In the genomic region with DNA sequence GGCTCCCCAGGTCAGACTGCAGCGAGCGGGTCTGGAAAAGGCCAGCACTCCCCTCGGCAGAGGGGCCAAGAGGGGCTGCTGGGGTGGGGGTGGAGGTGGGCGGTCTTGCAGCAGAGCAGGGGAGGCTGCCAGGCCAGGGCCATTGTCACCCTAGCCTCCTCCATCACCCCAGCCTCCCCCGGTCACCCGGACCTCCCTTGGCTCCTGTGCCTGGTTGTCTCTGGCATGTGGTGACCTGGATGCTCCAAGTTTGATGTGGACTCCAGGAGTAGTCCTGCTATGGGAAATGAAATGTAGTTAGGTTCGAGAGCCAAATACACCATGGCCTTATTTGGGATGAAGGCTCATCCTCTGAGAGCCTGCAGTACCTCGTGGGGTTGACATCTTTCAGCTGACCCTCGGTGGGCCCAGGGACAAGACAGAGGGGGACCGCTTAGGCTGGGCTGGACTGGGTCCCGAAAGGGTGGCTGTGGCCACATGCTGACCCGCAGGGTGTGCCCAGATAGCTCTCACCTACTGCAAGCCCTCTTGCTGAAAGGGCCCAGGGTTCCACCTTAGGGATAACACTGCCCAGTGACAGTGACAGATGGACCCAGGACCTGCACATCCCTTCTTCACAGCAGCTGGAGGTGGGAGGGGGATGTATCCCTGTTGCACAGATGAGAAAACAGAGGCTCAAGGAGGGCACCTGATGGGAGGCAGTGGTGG, we compare ENCODE assay signal across 25 cellular contexts. TPM values are rescaled to one million over a fixed set of nuclear protein-coding genes. Genes with fewer than 3 reads are reported as not detected.
"Had no signal": no experiment of that assay in that cellular context is flagged by ENCODE, and none has a peak within 500 bp of the region (broad histone marks: within the 10 kb centered on the region; RNA-seq: fewer than 3 reads in every experiment).

No MANE protein-coding gene starts in this region.

- H3K27me3 ChIP-seq: adrenal gland, foreskin keratinocyte, ovary, tibial artery had no signal

- ATAC-seq: sciatic nerve had no signal

- H3K4me1 ChIP-seq: adrenal gland, foreskin keratinocyte had no signal

- H3K9me3 ChIP-seq: adrenal gland, ovary, tibial artery had no signal

- H3K4me1 Mint-ChIP-seq: endodermal cell had no signal

- H3K36me3 Mint-ChIP-seq: activated naive CD4-positive, alpha-beta T cell treated with anti-CD3 and anti-CD28 coated beads, Interleukin-2, amount 50 U/mL, for 72 hours; mesothelial cell of epicardium had no signal

- H3K9me3 Mint-ChIP-seq: activated naive CD4-positive, alpha-beta T cell treated with anti-CD3 and anti-CD28 coated beads, Interleukin-2, amount 50 U/mL, for 72 hours; activated T-helper 1 cell treated with anti-CD3 and anti-CD28 coated beads, Interleukin-12 subunit alpha, Interleukin-12 subunit beta, Interleukin-2, Interleukin-4 antibody, amounts not matched to agents 30 ng/mL and 10 ng/mL and 1 ng/mL, durations not matched to agents 14 hours and 24 hours and 36 hours; endodermal cell; mesothelial cell of epicardium; stimulated activated naive B cell treated with anti-CD40 and anti-IgM and Interleukin-4, amounts not matched to agents 10 μg/mL and 1 μg/mL and 100 μg/mL, for 72 hours had no signal

- H3K27ac ChIP-seq: adrenal gland, epithelial cell of prostate, foreskin keratinocyte, ovary, tibial artery had no signal

- FAIRE-seq: kidney, TTC549 had no signal

- H3K27ac Mint-ChIP-seq: activated naive CD4-positive, alpha-beta T cell treated with anti-CD3 and anti-CD28 coated beads, Interleukin-2, amount 50 U/mL, for 72 hours; activated T-helper 1 cell treated with anti-CD3 and anti-CD28 coated beads, Interleukin-12 subunit alpha, Interleukin-12 subunit beta, Interleukin-2, Interleukin-4 antibody, amounts not matched to agents 30 ng/mL and 10 ng/mL and 1 ng/mL, durations not matched to agents 14 hours and 24 hours and 36 hours; endodermal cell; mesothelial cell of epicardium; stimulated activated naive B cell treated with anti-CD40 and anti-IgM and Interleukin-4, amounts not matched to agents 10 μg/mL and 1 μg/mL and 100 μg/mL, for 72 hours had no signal

- DNase-seq: adrenal gland; caudate nucleus; foreskin keratinocyte; hypothalamus; kidney; stimulated activated CD4-positive, alpha-beta T cell treated with anti-CD3 and anti-CD28 coated beads, Interleukin-4, amount 100 ng/mL, for 4 hours; SW 1271 had no signal

- H3K4me3 ChIP-seq: adrenal gland, ovary, tibial artery had no signal

- H3K36me3 ChIP-seq: adrenal gland, ovary, tibial artery had no signal

- H3K4me3 Mint-ChIP-seq: activated T-helper 1 cell treated with anti-CD3 and anti-CD28 coated beads, Interleukin-12 subunit alpha, Interleukin-12 subunit beta, Interleukin-2, Interleukin-4 antibody, amounts not matched to agents 30 ng/mL and 10 ng/mL and 1 ng/mL, durations not matched to agents 14 hours and 24 hours and 36 hours; endodermal cell; mesothelial cell of epicardium had no signal

RNA-seq across cellular contexts. Expression of gene MRGPRD, which starts 24.1 kb away (rescaled TPM):
- total RNA-seq: activated CD8-positive, alpha-beta memory T cell treated with anti-CD3 and anti-CD28 coated beads for 36 hours; activated naive CD4-positive, alpha-beta T cell treated with anti-CD3 and anti-CD28 coated beads, Interleukin-2, amount 50 U/mL, for 72 hours; activated T-helper 1 cell treated with anti-CD3 and anti-CD28 coated beads, Interleukin-12 subunit alpha, Interleukin-12 subunit beta, Interleukin-2, Interleukin-4 antibody, amounts not matched to agents 30 ng/mL and 10 ng/mL and 1 ng/mL, durations not matched to agents 14 hours and 24 hours and 36 hours; adrenal gland; endodermal cell; fibroblast of lung; foreskin keratinocyte; kidney; left lobe of liver; lung microvascular endothelial cell; mesothelial cell of epicardium; myocyte; ovary; pulmonary artery endothelial cell; sciatic nerve; T-helper 2 cell treated with Interferon-gamma antibody and Interleukin-4, amounts not matched to agents 100 ng/mL and 5 ng/mL, for 36 hours had no signal
- polyA plus RNA-seq: adrenal gland, fibroblast of lung, foreskin keratinocyte, neural cell, ovary had no signal

RNA-seq across cellular contexts. Expression of gene MRGPRF, which starts 56.3 kb away (rescaled TPM):
- total RNA-seq: activated CD8-positive, alpha-beta memory T cell treated with anti-CD3 and anti-CD28 coated beads for 36 hours; activated naive CD4-positive, alpha-beta T cell treated with anti-CD3 and anti-CD28 coated beads, Interleukin-2, amount 50 U/mL, for 72 hours; activated T-helper 1 cell treated with anti-CD3 and anti-CD28 coated beads, Interleukin-12 subunit alpha, Interleukin-12 subunit beta, Interleukin-2, Interleukin-4 antibody, amounts not matched to agents 30 ng/mL and 10 ng/mL and 1 ng/mL, durations not matched to agents 14 hours and 24 hours and 36 hours; myocyte; pulmonary artery endothelial cell; T-helper 2 cell treated with Interferon-gamma antibody and Interleukin-4, amounts not matched to agents 100 ng/mL and 5 ng/mL, for 36 hours had no signal
- polyA plus RNA-seq: neural cell had no signal
